Comparison of ENCODE assay signal across 9 cellular contexts in the genomic region with DNA sequence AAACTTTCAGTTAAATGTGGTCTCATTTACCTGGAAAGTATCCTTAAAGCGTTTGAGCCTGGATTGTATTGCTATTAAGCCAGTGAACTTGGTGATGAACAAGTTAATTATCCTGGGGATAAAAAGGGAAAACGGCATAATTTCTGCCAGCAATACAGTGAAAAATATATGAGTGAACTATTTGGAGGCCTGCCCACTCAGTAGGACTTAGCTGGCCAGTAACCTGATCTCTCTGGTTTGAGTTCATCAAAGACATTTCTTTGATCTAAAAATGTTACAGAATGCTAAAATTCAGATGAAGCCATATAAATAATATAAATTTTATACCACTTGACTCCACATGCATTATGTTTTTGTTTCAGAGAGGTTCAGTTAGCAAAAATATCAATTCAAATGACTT.
"Had no signal": no experiment of that assay in that cellular context is flagged by ENCODE, and none has a peak within 500 bp of the region (broad histone marks: within the 10 kb centered on the region; RNA-seq: fewer than 3 reads in every experiment).

No MANE protein-coding gene starts in this region.

- H3K36me3 ChIP-seq: esophagus squamous epithelium, lower lobe of right lung, pancreas, transverse colon had no signal

- ATAC-seq: activated CD8-positive, alpha-beta T cell treated with anti-CD3 and anti-CD28 coated beads, Interleukin-2, amount 10 ng/mL, durations not matched to agents 7 days and 5 days; lower lobe of right lung; pancreas; WTC11 had no signal

- H3K4me3 ChIP-seq: esophagus squamous epithelium, lower lobe of right lung, pancreas, transverse colon had no signal

- H3K9me3 ChIP-seq: esophagus squamous epithelium, lower lobe of right lung, pancreas, transverse colon had no signal

- H3K4me1 ChIP-seq: esophagus squamous epithelium, lower lobe of right lung, pancreas, transverse colon had no signal

- DNase-seq: activated CD4-positive, alpha-beta T cell treated with anti-CD3 and anti-CD28 coated beads for 48 hours; activated CD8-positive, alpha-beta T cell treated with anti-CD3 and anti-CD28 coated beads, Interleukin-2, amount 10 ng/mL, durations not matched to agents 7 days and 5 days; activated naive CD4-positive, alpha-beta T cell treated with Interleukin-2 at 50 U/mL for 16 hours; esophagus squamous epithelium; lower lobe of right lung; pancreas; small intestine; transverse colon had no signal

- H3K27ac ChIP-seq: esophagus squamous epithelium, lower lobe of right lung, pancreas, transverse colon had no signal

- H3K27me3 ChIP-seq: esophagus squamous epithelium, pancreas, transverse colon had no signal
